Comparison of ENCODE assay signal across 25 cellular contexts in genomic region chr12:132481345-132481744, GRCh38. TPM values are rescaled to one million over a fixed set of nuclear protein-coding genes. Genes with fewer than 3 reads are reported as not detected.
DNase-seq lines count a peak whose midpoint lies in the region; ATAC-seq and TF ChIP-seq lines count a peak whose summit lies in the region.
"Had no signal": no experiment of that assay in that cellular context is flagged by ENCODE, and none has a peak within 500 bp of the region (broad histone marks: within the 10 kb centered on the region; RNA-seq: fewer than 3 reads in every experiment).

No MANE protein-coding gene starts in this region.

- DNase-seq in activated T-cell treated with anti-CD3 and anti-CD28 coated beads, Interleukin-2, amount 50 U/mL, for 24 hours: no peak
- DNase-seq in activated T-cell treated with anti-CD3 and anti-CD28 coated beads, Interleukin-2, amount 50 U/mL, for 48 hours: no peak
- peak; percentile 65 for DNase-seq in KBM-7
- peak; percentile 39 for DNase-seq in UCSD-AML1 (lab: John Stamatoyannopoulos, UW; ENCODE audit: unreplicated experiment)
- no peak for DNase-seq in naive B cell
- DNase-seq in occipital lobe (lab: John Stamatoyannopoulos, UW): no peak
- no peak for DNase-seq in type B pancreatic cell (ENCODE audit: extremely low spot score, unreplicated experiment)
- no peak for DNase-seq in HPDE6-E6E7 (ENCODE audit: extremely low spot score)
- DNase-seq: activated CD4-positive, alpha-beta T cell treated with anti-CD3 and anti-CD28 coated beads, Interleukin-2, amount 50 U/mL, for 4 hours; activated CD8-positive, alpha-beta memory T cell treated with anti-CD3 and anti-CD28 coated beads, Interleukin-2, amount 50 U/mL, for 48 hours; activated naive CD4-positive, alpha-beta T cell treated with anti-CD3 and anti-CD28 coated beads, Interleukin-2, amount 50 U/mL, for 16 hours; AML-193; gastrocnemius medialis; H7; mesendoderm; NCI-H1092; NCI-H1694; NCI-H774; RPMI8226; stimulated activated CD8-positive, alpha-beta memory T cell treated with anti-CD3 and anti-CD28 coated beads, Interleukin-4, amount 100 ng/mL, for 48 hours; stimulated activated naive CD8-positive, alpha-beta T cell treated with anti-CD3 and anti-CD28 coated beads, Interleukin-15, amount 100 ng/mL, for 72 hours; T-helper 1 cell; uterus had no signal

- peaks cover 19% of the 10 kb centered on the region for H3K4me1 Mint-ChIP-seq in activated T-cell treated with anti-CD3 and anti-CD28 coated beads, Interleukin-2, amount 50 U/mL, for 24 hours (ENCODE audit: low read depth)
- H3K4me1 Mint-ChIP-seq in naive B cell (peaks cover 35 to 66% (median 36%) of the 10 kb centered on the region in 3 donors), type B pancreatic cell (ENCODE audit: unreplicated experiment) (no peaks in the 10 kb centered on the region)
- H3K4me1 Mint-ChIP-seq: activated T-helper 17 cell treated with anti-CD3 and anti-CD28 coated beads, Interleukin-2, amount 50 U/mL, for 72 hours had no signal

- in situ Hi-C loops in KBM-7 (cut with MboI; ENCODE audit: low pct_unique_long_range_greater_than_20kb, low sequenced_read_pairs): no loop called here

- H3K27me3 Mint-ChIP-seq in activated T-cell treated with anti-CD3 and anti-CD28 coated beads, Interleukin-2, amount 50 U/mL, for 24 hours: no peaks in the 10 kb centered on the region
- H3K27me3 Mint-ChIP-seq in naive B cell: no peaks in the 10 kb centered on the region
- peaks cover 39% of the 10 kb centered on the region for H3K27me3 Mint-ChIP-seq in type B pancreatic cell
- H3K27me3 Mint-ChIP-seq: activated T-helper 17 cell treated with anti-CD3 and anti-CD28 coated beads, Interleukin-2, amount 50 U/mL, for 72 hours; stimulated activated naive CD8-positive, alpha-beta T cell treated with anti-CD3 and anti-CD28 coated beads, Interleukin-15, amount 100 ng/mL, for 72 hours had no signal

- no peak for TF ChIP-seq CTCF in type B pancreatic cell (conservative IDR thresholded peaks at IDR 0.05)

- no peaks in the 10 kb centered on the region for H3K9me3 Mint-ChIP-seq in activated T-cell treated with anti-CD3 and anti-CD28 coated beads, Interleukin-2, amount 50 U/mL, for 24 hours
- H3K9me3 Mint-ChIP-seq in naive B cell (no peaks in the 10 kb centered on the region), type B pancreatic cell (no peaks in the 10 kb centered on the region)
- H3K9me3 Mint-ChIP-seq: activated T-helper 17 cell treated with anti-CD3 and anti-CD28 coated beads, Interleukin-2, amount 50 U/mL, for 72 hours had no signal

- no peak for ATAC-seq in naive B cell (ENCODE audit: low read depth in 2 of 2)
- ATAC-seq: activated T-helper 17 cell treated with anti-CD3 and anti-CD28 coated beads, Interleukin-2, amount 50 U/mL, for 72 hours; gastrocnemius medialis; sciatic nerve; stimulated activated naive CD8-positive, alpha-beta T cell treated with anti-CD3 and anti-CD28 coated beads, Interleukin-15, amount 100 ng/mL, for 72 hours had no signal

- H3K4me3 Mint-ChIP-seq in activated T-cell treated with anti-CD3 and anti-CD28 coated beads, Interleukin-2, amount 50 U/mL, for 24 hours: no peak overlapping the region
- H3K4me3 Mint-ChIP-seq in naive B cell (peak overlapping the region in 3 of 8 donors; percentile 33 to 65 (median 43)), type B pancreatic cell (no peak overlapping the region)
- H3K4me3 Mint-ChIP-seq: activated T-helper 17 cell treated with anti-CD3 and anti-CD28 coated beads, Interleukin-2, amount 50 U/mL, for 72 hours; stimulated activated naive CD8-positive, alpha-beta T cell treated with anti-CD3 and anti-CD28 coated beads, Interleukin-15, amount 100 ng/mL, for 72 hours had no signal

- no peaks in the 10 kb centered on the region for H3K36me3 Mint-ChIP-seq in activated T-cell treated with anti-CD3 and anti-CD28 coated beads, Interleukin-2, amount 50 U/mL, for 24 hours (ENCODE audit: low read depth)
- H3K36me3 Mint-ChIP-seq in naive B cell (no peaks in the 10 kb centered on the region), type B pancreatic cell (no peaks in the 10 kb centered on the region)

- peak overlapping the region; percentile 29 for H3K27ac Mint-ChIP-seq in activated T-cell treated with anti-CD3 and anti-CD28 coated beads, Interleukin-2, amount 50 U/mL, for 24 hours
- H3K27ac Mint-ChIP-seq in naive B cell (peak overlapping the region in 4 of 6 donors; percentile 41 to 66 (median 53)), type B pancreatic cell (no peak overlapping the region)
- H3K27ac Mint-ChIP-seq: activated T-helper 17 cell treated with anti-CD3 and anti-CD28 coated beads, Interleukin-2, amount 50 U/mL, for 72 hours; stimulated activated naive CD8-positive, alpha-beta T cell treated with anti-CD3 and anti-CD28 coated beads, Interleukin-15, amount 100 ng/mL, for 72 hours had no signal

RNA-seq across cellular contexts. Expression of gene FBRSL1, which starts 8.6 kb away (rescaled TPM):
- polyA plus RNA-seq in naive B cell (ENCODE audit: low read depth in 6 of 6): 1 to 10 TPM in 5 of 6 donors, under 1 TPM in 1; 0.60 to 5.8 (median 2.9) TPM
- 5.3 TPM for total RNA-seq in occipital lobe
- total RNA-seq in type B pancreatic cell (ENCODE audit: low replicate concordance): 108 TPM in 2 replicates

Comparison
In these comparisons a context has a peak if more than half of its experiments do, and no peak if none do; other contexts are left out.
1. DNase-seq: peak in KBM-7 (single experiment) and UCSD-AML1 (single experiment); none in activated T-cell treated with anti-CD3 and anti-CD28 coated beads, Interleukin-2, amount 50 U/mL, for 24 hours (single experiment), activated T-cell treated with anti-CD3 and anti-CD28 coated beads, Interleukin-2, amount 50 U/mL, for 48 hours (0 of 2), naive B cell (single experiment), occipital lobe (single experiment), type B pancreatic cell (single experiment) and HPDE6-E6E7 (single experiment).
2. RNA of gene FBRSL1, which starts 8.6 kb away (total RNA-seq): 108 TPM in type B pancreatic cell; 5.3 TPM in occipital lobe (single experiment); every median in the first group is over 10 times any median in the second.